In the genomic region with DNA sequence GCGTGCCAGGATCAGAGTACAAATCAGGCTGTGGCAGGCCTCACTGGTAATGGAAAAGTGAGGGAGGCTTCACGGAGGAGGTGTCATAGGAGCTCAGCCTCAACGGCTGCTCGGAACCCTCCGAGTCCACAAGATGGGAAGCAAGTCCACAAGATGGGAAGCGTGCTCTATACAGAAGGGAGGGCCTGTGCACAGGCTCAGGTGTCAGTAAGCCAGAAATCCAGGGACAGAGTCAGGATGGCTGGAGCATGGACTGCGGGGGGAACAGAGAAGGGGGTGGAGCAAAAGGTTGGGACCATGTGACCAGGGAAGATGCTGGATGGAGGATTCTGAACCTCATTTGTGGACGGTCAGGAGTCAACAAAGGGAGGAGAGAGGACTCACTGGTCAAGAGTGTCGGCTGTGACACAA, we compare ENCODE assay signal across 17 cellular contexts. TPM values are rescaled to one million over a fixed set of nuclear protein-coding genes. Genes with fewer than 3 reads are reported as not detected.
A peak's percentile ranks its signal among the peaks of the same experiment; 100 is the strongest.
DNase-seq lines count a peak whose midpoint lies in the region; ATAC-seq and TF ChIP-seq lines count a peak whose summit lies in the region.
"Had no signal": no experiment of that assay in that cellular context is flagged by ENCODE, and none has a peak within 500 bp of the region (broad histone marks: within the 10 kb centered on the region; RNA-seq: fewer than 3 reads in every experiment).

No MANE protein-coding gene starts in this region.

- no peak overlapping the region for H3K27ac Mint-ChIP-seq in GM23338

- H3K27me3 Mint-ChIP-seq in GM23338 (ENCODE audit: insufficient read depth, low read depth, poor library complexity) = peaks cover 13% of the 10 kb centered on the region

- H3K4me3 ChIP-seq in GM23338 = no peak overlapping the region
- H3K4me3 ChIP-seq: breast epithelium, PC-9 had no signal

- peak overlapping the region; percentile 0; the same call in 1 of the 3 replicates for H3K4me3 Mint-ChIP-seq in GM23338

- peaks cover 8% of the 10 kb centered on the region for H3K4me1 ChIP-seq in GM23338 (ENCODE audit: insufficient read depth)
- H3K4me1 ChIP-seq: breast epithelium had no signal

- H3K4me1 Mint-ChIP-seq in GM23338 = peaks cover 25% of the 10 kb centered on the region

- no peaks in the 10 kb centered on the region; the same call in 1 of the 2 replicates for H3K36me3 ChIP-seq in GM23338 (ENCODE audit: insufficient read depth)
- H3K36me3 ChIP-seq: breast epithelium had no signal

- peak overlapping the region; percentile 29; the same call in 1 of the 2 replicates for H3K27ac ChIP-seq in 22Rv1
- no peak overlapping the region for H3K27ac ChIP-seq in GM23338 (ENCODE audit: low read depth)
- H3K27ac ChIP-seq: breast epithelium, PC-9 had no signal

- H4K20me1 ChIP-seq in GM23338 (replicated peaks; ENCODE audit: insufficient read depth) = no peaks in the 10 kb centered on the region; the same call in none of the 2 replicates

- H3K27me3 ChIP-seq in GM23338 (ENCODE audit: insufficient read depth) = no peaks in the 10 kb centered on the region
- H3K27me3 ChIP-seq: breast epithelium had no signal

- peaks cover 9% of the 10 kb centered on the region; the same call in 1 of the 2 replicates for H3K79me2 ChIP-seq in GM23338 (replicated peaks; ENCODE audit: insufficient read depth)

- H3K4me2 ChIP-seq in GM23338 = peak overlapping the region; percentile 51; the same call in 1 of the 2 replicates
- H3K4me2 ChIP-seq: PC-9 had no signal

- H3K9me2 ChIP-seq in GM23338 (ENCODE audit: insufficient read depth) = no peaks in the 10 kb centered on the region

- peaks cover 3% of the 10 kb centered on the region; the same call in 2 of the 3 replicates for H3K36me3 Mint-ChIP-seq in GM23338 (ENCODE audit: low read depth)
- H3K36me3 Mint-ChIP-seq: natural killer cell had no signal

- no peaks in the 10 kb centered on the region for H3K9me3 Mint-ChIP-seq in GM23338
- H3K9me3 Mint-ChIP-seq: activated naive CD4-positive, alpha-beta T cell treated with anti-CD3 and anti-CD28 coated beads, Interleukin-2, amount 50 U/mL, for 72 hours; natural killer cell had no signal

- peaks cover 16% of the 10 kb centered on the region; the same call in 1 of the 2 replicates for H3F3A ChIP-seq in GM23338 (replicated peaks; ENCODE audit: low read depth)

- TF ChIP-seq CTCF in 22Rv1 (IDR thresholded peaks at IDR 0.05) (no peak), GM23338 (conservative IDR thresholded peaks at IDR 0.05; ENCODE audit: low read depth in 2 of 2) (no peak)

- H2AFZ ChIP-seq in GM23338 = no peak overlapping the region
- H2AFZ ChIP-seq: PC-9 had no signal

- ATAC-seq in GM23338 (peak; percentile 2), GM21576 (IDR thresholded peaks at IDR 0.05; ENCODE audit: unreplicated experiment) (no peak)
- ATAC-seq: activated naive CD4-positive, alpha-beta T cell treated with anti-CD3 and anti-CD28 coated beads, Interleukin-2, amount 50 U/mL, for 72 hours; natural killer cell had no signal

- DNase-seq in GM23338 (ENCODE audit: low spot score) = peak; percentile 61
- peak; percentile 62 for DNase-seq in cerebellum (ENCODE audit: low spot score)
- DNase-seq in SKM-1 (lab: John Stamatoyannopoulos, UW; ENCODE audit: unreplicated experiment) = no peak
- no peak for DNase-seq in NCI-H2081 (lab: John Stamatoyannopoulos, UW)
- DNase-seq: activated CD4-positive, alpha-beta T cell treated with anti-CD3 and anti-CD28 coated beads for 1 hour; activated CD8-positive, alpha-beta memory T cell treated with anti-CD3 and anti-CD28 coated beads, Interleukin-2, amount 50 U/mL, for 4 hours; AML-193; effector CD8-positive, alpha-beta T cell; natural killer cell; NCI-H1092 treated with DMSO at 0.1 percent for 48 hours; PC-9; retina had no signal

TF ChIP-seq in GM23338, 12 proteins besides CTCF, POLR2A, EP300 and RAD21 (continues in another document):
- TF ChIP-seq, protein P1, sequence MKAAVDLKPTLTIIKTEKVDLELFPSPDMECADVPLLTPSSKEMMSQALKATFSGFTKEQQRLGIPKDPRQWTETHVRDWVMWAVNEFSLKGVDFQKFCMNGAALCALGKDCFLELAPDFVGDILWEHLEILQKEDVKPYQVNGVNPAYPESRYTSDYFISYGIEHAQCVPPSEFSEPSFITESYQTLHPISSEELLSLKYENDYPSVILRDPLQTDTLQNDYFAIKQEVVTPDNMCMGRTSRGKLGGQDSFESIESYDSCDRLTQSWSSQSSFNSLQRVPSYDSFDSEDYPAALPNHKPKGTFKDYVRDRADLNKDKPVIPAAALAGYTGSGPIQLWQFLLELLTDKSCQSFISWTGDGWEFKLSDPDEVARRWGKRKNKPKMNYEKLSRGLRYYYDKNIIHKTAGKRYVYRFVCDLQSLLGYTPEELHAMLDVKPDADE (IDR thresholded peaks at IDR 0.05) = no peak
- TF ChIP-seq, protein P2, sequence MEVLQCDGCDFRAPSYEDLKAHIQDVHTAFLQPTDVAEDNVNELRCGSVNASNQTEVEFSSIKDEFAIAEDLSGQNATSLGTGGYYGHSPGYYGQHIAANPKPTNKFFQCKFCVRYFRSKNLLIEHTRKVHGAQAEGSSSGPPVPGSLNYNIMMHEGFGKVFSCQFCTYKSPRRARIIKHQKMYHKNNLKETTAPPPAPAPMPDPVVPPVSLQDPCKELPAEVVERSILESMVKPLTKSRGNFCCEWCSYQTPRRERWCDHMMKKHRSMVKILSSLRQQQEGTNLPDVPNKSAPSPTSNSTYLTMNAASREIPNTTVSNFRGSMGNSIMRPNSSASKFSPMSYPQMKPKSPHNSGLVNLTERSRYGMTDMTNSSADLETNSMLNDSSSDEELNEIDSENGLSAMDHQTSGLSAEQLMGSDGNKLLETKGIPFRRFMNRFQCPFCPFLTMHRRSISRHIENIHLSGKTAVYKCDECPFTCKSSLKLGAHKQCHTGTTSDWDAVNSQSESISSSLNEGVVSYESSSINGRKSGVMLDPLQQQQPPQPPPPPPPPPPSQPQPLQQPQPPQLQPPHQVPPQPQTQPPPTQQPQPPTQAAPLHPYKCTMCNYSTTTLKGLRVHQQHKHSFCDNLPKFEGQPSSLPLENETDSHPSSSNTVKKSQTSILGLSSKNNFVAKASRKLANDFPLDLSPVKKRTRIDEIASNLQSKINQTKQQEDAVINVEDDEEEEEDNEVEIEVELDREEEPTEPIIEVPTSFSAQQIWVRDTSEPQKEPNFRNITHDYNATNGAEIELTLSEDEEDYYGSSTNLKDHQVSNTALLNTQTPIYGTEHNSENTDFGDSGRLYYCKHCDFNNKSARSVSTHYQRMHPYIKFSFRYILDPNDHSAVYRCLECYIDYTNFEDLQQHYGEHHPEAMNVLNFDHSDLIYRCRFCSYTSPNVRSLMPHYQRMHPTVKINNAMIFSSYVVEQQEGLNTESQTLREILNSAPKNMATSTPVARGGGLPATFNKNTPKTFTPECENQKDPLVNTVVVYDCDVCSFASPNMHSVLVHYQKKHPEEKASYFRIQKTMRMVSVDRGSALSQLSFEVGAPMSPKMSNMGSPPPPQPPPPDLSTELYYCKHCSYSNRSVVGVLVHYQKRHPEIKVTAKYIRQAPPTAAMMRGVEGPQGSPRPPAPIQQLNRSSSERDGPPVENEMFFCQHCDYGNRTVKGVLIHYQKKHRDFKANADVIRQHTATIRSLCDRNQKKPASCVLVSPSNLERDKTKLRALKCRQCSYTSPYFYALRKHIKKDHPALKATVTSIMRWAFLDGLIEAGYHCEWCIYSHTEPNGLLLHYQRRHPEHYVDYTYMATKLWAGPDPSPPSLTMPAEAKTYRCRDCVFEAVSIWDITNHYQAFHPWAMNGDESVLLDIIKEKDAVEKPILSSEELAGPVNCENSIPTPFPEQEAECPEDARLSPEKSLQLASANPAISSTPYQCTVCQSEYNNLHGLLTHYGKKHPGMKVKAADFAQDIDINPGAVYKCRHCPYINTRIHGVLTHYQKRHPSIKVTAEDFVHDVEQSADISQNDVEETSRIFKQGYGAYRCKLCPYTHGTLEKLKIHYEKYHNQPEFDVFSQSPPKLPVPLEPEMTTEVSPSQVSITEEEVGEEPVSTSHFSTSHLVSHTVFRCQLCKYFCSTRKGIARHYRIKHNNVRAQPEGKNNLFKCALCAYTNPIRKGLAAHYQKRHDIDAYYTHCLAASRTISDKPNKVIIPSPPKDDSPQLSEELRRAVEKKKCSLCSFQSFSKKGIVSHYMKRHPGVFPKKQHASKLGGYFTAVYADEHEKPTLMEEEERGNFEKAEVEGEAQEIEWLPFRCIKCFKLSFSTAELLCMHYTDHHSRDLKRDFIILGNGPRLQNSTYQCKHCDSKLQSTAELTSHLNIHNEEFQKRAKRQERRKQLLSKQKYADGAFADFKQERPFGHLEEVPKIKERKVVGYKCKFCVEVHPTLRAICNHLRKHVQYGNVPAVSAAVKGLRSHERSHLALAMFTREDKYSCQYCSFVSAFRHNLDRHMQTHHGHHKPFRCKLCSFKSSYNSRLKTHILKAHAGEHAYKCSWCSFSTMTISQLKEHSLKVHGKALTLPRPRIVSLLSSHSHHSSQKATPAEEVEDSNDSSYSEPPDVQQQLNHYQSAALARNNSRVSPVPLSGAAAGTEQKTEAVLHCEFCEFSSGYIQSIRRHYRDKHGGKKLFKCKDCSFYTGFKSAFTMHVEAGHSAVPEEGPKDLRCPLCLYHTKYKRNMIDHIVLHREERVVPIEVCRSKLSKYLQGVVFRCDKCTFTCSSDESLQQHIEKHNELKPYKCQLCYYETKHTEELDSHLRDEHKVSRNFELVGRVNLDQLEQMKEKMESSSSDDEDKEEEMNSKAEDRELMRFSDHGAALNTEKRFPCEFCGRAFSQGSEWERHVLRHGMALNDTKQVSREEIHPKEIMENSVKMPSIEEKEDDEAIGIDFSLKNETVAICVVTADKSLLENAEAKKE (CRISPR knock-in tag; IDR thresholded peaks at IDR 0.05) = no peak
- TF ChIP-seq JUNB (IDR thresholded peaks at IDR 0.05; ENCODE audit: unreplicated experiment) (no peak), EZH2 (IDR thresholded peaks at IDR 0.05; ENCODE audit: low read depth, unreplicated experiment) (no peak), ZNF114 (CRISPR knock-in tag; IDR thresholded peaks at IDR 0.05) (no peak), POLR2AphosphoS5 (IDR thresholded peaks at IDR 0.05; ENCODE audit: low read depth) (no peak)

RNA-seq across cellular contexts. Expression of a gene that starts 3.4 kb away (rescaled TPM):
- 85.9 and 101 TPM in 2 replicates for total RNA-seq in GM23338 (2014; rRNA removed; shearing (Covaris generic))
- polyA plus RNA-seq in GM23338 (2016; fragmentation: Nextera tagmentation; extraction: Ambion mirVana) = 22.2 and 22.7 TPM in 2 replicates
- total RNA-seq in cerebellum = 22.2 TPM

RNA-seq across cellular contexts. Expression of a gene that starts 10.1 kb away (rescaled TPM):
- 8.5 and 9.1 TPM in 2 replicates for total RNA-seq in GM23338 (2014; rRNA removed; shearing (Covaris generic))
- polyA plus RNA-seq in GM23338 (2016; fragmentation: Nextera tagmentation; extraction: Ambion mirVana) = 2.2 and 2.8 TPM in 2 replicates
- 12.2 TPM for total RNA-seq in cerebellum

RNA-seq across cellular contexts. Expression of a gene that starts 33.6 kb away (rescaled TPM):
- 27.8 and 41.3 TPM in 2 replicates for total RNA-seq in GM23338 (2014; rRNA removed; shearing (Covaris generic))
- 8.7 and 11.6 TPM in 2 replicates for polyA plus RNA-seq in GM23338 (2016; fragmentation: Nextera tagmentation; extraction: Ambion mirVana)
- total RNA-seq in cerebellum = 64.4 TPM

RNA-seq across cellular contexts. Expression of a gene that starts 38.2 kb away (rescaled TPM):
- 139 and 234 TPM in 2 replicates for total RNA-seq in GM23338 (2014; rRNA removed; shearing (Covaris generic))
- polyA plus RNA-seq in GM23338 (2016; fragmentation: Nextera tagmentation; extraction: Ambion mirVana) = 236 and 237 TPM in 2 replicates
- 13.1 TPM for total RNA-seq in cerebellum

RNA-seq across cellular contexts. Expression of a gene that starts 56.0 kb away (rescaled TPM):
- total RNA-seq in GM23338 (2014; rRNA removed; shearing (Covaris generic)) = 0.35 and 0.97 TPM in 2 replicates
- polyA plus RNA-seq in GM23338 (2016; fragmentation: Nextera tagmentation; extraction: Ambion mirVana) = 0.66 and 0.71 TPM in 2 replicates
- 0.18 TPM for total RNA-seq in cerebellum
- total RNA-seq: breast epithelium, natural killer cell, NCI-H460, PC-9 had no signal

Comparison
In these comparisons a context has a peak if more than half of its experiments do, and no peak if none do; other contexts are left out.
1. DNase-seq: peak in GM23338 (single experiment) and cerebellum (single experiment); none in SKM-1 (single experiment) and NCI-H2081 (0 of 2).